Comparison of ENCODE assay signal across 8 cellular contexts in the genomic region with DNA sequence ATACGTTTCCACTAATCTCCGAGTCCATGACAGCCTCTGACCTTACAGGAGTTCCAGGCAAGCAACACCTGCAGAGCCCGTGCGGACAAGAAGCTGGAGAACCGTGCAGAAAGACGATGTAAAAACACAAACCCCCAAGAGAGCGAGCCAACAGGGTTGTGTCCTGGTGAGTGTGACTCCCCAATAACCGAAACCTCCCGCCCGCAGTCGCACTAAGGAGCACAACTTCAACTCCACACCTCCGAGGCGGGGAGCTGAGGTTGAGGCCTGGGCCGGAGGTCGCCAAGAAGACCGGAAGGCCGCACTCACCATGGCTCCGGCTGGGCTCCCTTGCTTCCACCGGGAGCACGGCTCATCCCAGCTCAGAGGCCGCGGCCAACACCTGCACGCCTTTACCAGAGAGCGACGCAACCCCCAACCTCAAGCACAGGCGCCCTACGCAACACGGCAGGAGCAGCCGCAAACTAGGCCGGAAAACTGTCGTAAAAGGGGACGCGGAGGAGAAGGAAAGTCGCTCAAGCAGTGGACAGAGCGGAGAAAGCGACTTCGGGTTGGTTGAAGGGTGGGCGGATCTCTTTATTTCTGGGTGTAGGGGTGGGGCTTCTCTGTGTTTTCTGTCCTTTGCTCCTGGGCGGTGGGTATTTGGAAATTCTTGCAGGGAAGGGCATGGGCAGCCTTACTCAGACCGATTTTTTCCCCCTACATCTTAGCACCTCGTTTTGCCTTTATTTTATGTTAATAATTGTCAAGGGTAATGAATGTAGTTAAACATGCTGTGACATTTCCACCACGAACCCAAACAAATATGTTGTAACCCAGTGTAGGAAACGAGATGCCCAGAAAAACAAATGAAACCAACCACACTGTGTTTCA. TPM values are rescaled to one million over a fixed set of nuclear protein-coding genes. Genes with fewer than 3 reads are reported as not detected.
DNase-seq lines count a peak whose midpoint lies in the region; ATAC-seq and TF ChIP-seq lines count a peak whose summit lies in the region.

A gene (minus strand): TSS at position 446 of the 873 bp plus-strand sequence. CDS start 134 bp downstream, at position 312.

- H3K9ac ChIP-seq in Karpas-422 (ENCODE audit: low read length): peak within 1 kb of the TSS; percentile 85

- DNase-seq in DMS79 treated with DMSO at 0.1 percent for 48 hours (lab: John Stamatoyannopoulos, UW): peak; percentile 97
- peak; percentile 98 for DNase-seq in Karpas-422
- DNase-seq in RKO (ENCODE audit: low spot score): peak; percentile 96
- DNase-seq in activated T-helper 1 cell treated with Interleukin-2 at 50 U/mL for 16 hours (ENCODE audit: low read depth): peak; percentile 83
- peak; percentile 72 for DNase-seq in esophagus squamous epithelium (lab: John Stamatoyannopoulos, UW)
- DNase-seq in myocyte (ENCODE audit: low read depth): peak; percentile 98
- peak; percentile 69 to 87 for DNase-seq in stimulated activated CD8-positive, alpha-beta memory T cell treated with anti-CD3 and anti-CD28 coated beads, Interleukin-7, amount 100 ng/mL, for 48 hours (ENCODE audit: extremely low read depth in 1 of 2, low read depth in 1 of 2)

- peak within 1 kb of the TSS; percentile 87 for H2AFZ ChIP-seq in Karpas-422 (ENCODE audit: low read length)

- intact Hi-C loops in esophagus squamous epithelium (cut with DNase I): loop anchor here (10.0 kb wide), 1 partner anchor 75 kb away; a partner anchor contains a TSS

- peaks cover 24% of the 10 kb centered on the region for H3K4me1 ChIP-seq in Karpas-422 (ENCODE audit: low read length)
- H3K4me1 ChIP-seq in esophagus squamous epithelium: peaks cover 14 to 36% (median 14%) of the 10 kb centered on the region in 3 donors

- peak within 1 kb of the TSS; percentile 35 for H3K27ac ChIP-seq in Karpas-422 (ENCODE audit: low read length)
- H3K27ac ChIP-seq in esophagus squamous epithelium: peak within 1 kb of the TSS; percentile 88 to 94 (median 93)

- H3K27me3 ChIP-seq in Karpas-422 (ENCODE audit: low read length): no peaks in the 10 kb centered on the region
- H3K27me3 ChIP-seq in esophagus squamous epithelium: no peaks in the 10 kb centered on the region

- peak; percentile 97 for ATAC-seq in GM21825 (IDR thresholded peaks at IDR 0.05; ENCODE audit: unreplicated experiment)

- WGBS in esophagus squamous epithelium, 2 donors: 1% methylated on average over 7 to 31 of the region's 43 CpGs

- peak in 3 of 4 donors; percentile 77 to 87 (median 81) for TF ChIP-seq POLR2A in esophagus squamous epithelium (IDR thresholded peaks at IDR 0.05)

- H3K4me3 ChIP-seq in Karpas-422 (ENCODE audit: low read length) (peak within 1 kb of the TSS; percentile 76), esophagus squamous epithelium (peak within 1 kb of the TSS; percentile 71 to 91 (median 84))

- H3K9me3 ChIP-seq in Karpas-422 (ENCODE audit: low read length) (no peaks in the 10 kb centered on the region), esophagus squamous epithelium (no peaks in the 10 kb centered on the region)

- peaks cover 14% of the 10 kb centered on the region; the same call in 1 of the 2 replicates for H3K36me3 ChIP-seq in Karpas-422 (ENCODE audit: insufficient read depth, low read length)
- peaks cover 0 to 35% (median 13%) of the 10 kb centered on the region in 3 donors for H3K36me3 ChIP-seq in esophagus squamous epithelium

- H3K79me2 ChIP-seq in Karpas-422 (ENCODE audit: low read length): peaks cover 27% of the 10 kb centered on the region

- H3K9me2 ChIP-seq in Karpas-422 (replicated peaks; ENCODE audit: insufficient read depth, low read length): no peaks in the 10 kb centered on the region

- TF ChIP-seq CTCF in esophagus squamous epithelium (IDR thresholded peaks at IDR 0.05): peak in 2 of 6 experiments; percentile 6 to 23

- peak within 1 kb of the TSS; percentile 90 for H3K4me2 ChIP-seq in Karpas-422 (ENCODE audit: low read depth, low read length, poor library complexity, severe bottlenecking)

- H4K20me1 ChIP-seq in Karpas-422 (ENCODE audit: insufficient read depth, low read depth, low read length): no peaks in the 10 kb centered on the region

RNA-seq across cellular contexts. Expression of the gene that starts here (rescaled TPM):
- 78.3 and 132 TPM in 2 replicates for total RNA-seq in Karpas-422 (2014; rRNA removed; shearing (Covaris generic); ENCODE audit: low replicate concordance)
- total RNA-seq in esophagus squamous epithelium (10 to 100 TPM in 3 of 4 donors, 1 to 10 TPM in 1; 10.0 to 56.6 (median 28.8) TPM), myocyte (29.0 and 29.5 TPM in 2 replicates)
- polyA plus RNA-seq in myocyte (2012): 58.9 TPM

Comparison
In these comparisons a context has a peak if more than half of its experiments do, and no peak if none do; other contexts are left out.
1. Peak in every context shown above with its lines: DNase-seq, ATAC-seq, H3K4me3 ChIP-seq and H3K27ac ChIP-seq.